In the genomic region with DNA sequence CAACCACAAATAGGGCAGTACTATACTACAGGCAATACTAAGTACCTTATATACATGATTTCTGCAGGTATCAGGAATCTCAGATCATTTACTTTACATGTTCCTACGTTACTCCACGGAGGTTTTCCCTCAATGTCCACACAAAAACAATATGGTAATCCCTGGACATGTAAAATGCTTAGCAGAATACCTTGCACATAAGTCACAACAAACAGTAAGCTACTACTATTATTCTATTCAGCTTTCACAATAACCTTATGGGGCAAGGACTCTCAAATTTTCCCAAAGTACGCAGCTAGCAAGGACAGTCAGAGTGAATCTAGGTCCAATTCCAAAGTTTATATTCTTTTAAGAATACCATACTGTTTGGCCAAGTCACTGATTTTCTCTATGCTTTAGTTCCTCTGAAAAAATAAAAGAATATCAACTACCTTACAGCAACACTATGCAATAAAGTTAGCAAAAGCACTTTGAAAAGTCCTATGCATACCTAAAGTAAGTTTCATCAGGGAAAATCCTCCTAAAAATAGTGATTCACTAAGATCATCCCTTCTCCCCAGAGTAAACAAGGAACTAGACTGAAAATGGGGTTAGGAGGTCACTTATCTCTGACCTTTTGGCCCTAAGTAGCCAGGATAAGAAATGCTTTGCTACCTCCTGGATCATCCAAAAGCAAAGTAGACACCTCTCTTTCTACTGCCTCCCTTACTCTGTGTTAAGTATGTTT, we compare ENCODE assay signal across 11 cellular contexts.
DNase-seq lines count a peak whose midpoint lies in the region; ATAC-seq and TF ChIP-seq lines count a peak whose summit lies in the region.
"Had no signal": no experiment of that assay in that cellular context is flagged by ENCODE, and none has a peak within 500 bp of the region (broad histone marks: within the 10 kb centered on the region; RNA-seq: fewer than 3 reads in every experiment).

No MANE protein-coding gene starts in this region.

- TF ChIP-seq POLR2A in stomach (IDR thresholded peaks at IDR 0.05) = no peak

- H3K9ac ChIP-seq in HUES48 (ENCODE audit: low read depth, low read length) = no peak overlapping the region
- H3K9ac ChIP-seq in adipocyte (ENCODE audit: low read length) = peak overlapping the region; percentile 11

- CTCF ChIA-PET in WTC11 (lab: Charles Lee) = interaction anchor here (0.8 to 5.5 kb wide), 7 partner anchors 16 to 438 kb away, joined by 3 to 156 read pairs (median 5); no protein-coding TSS in a partner anchor

- H3K4me3 Mint-ChIP-seq in immature natural killer cell (peak overlapping the region in 1 of 5 donors; percentile 5), WTC11 (no peak overlapping the region), nephron progenitor cell (no peak overlapping the region)
- H3K4me3 Mint-ChIP-seq: dendritic cell treated with granulocyte-macrophage colony-stimulating factor and Interleukin-4, amounts not matched to agents 40 ng/mL and 50 ng/mL, for 4 days had no signal

- H3K27ac ChIP-seq in HUES48 (ENCODE audit: low read depth, low read length) (peak overlapping the region; percentile 69), stomach (peak overlapping the region in 3 of 5 donors; percentile 63 to 76 (median 63))

- TF ChIP-seq EP300 in stomach (IDR thresholded peaks at IDR 0.05) = no peak

- H3K4me1 Mint-ChIP-seq in immature natural killer cell (peaks cover 68 to 78% of the 10 kb centered on the region in 2 donors), WTC11 (peaks cover 38% of the 10 kb centered on the region), nephron progenitor cell (peaks cover 28% of the 10 kb centered on the region)

- peaks cover 32% of the 10 kb centered on the region for H3K4me1 ChIP-seq in HUES48 (ENCODE audit: control insufficient read depth, insufficient read depth, low read length)
- peaks cover 57% of the 10 kb centered on the region for H3K4me1 ChIP-seq in adipocyte (ENCODE audit: control insufficient read depth, insufficient read depth, low read length)
- peaks cover 16 to 65% (median 42%) of the 10 kb centered on the region in 4 donors for H3K4me1 ChIP-seq in stomach

- H3K27me3 Mint-ChIP-seq in immature natural killer cell (ENCODE audit: low read depth in 3 of 3) (peaks cover 0 to 8% (median 0%) of the 10 kb centered on the region in 3 donors), WTC11 (ENCODE audit: low read depth) (no peaks in the 10 kb centered on the region), nephron progenitor cell (ENCODE audit: low read depth, poor library complexity) (no peaks in the 10 kb centered on the region)
- H3K27me3 Mint-ChIP-seq: dendritic cell treated with granulocyte-macrophage colony-stimulating factor and Interleukin-4, amounts not matched to agents 40 ng/mL and 50 ng/mL, for 4 days had no signal

- H3K4me3 ChIP-seq in HUES48 (ENCODE audit: low read depth, low read length) = no peak overlapping the region
- H3K4me3 ChIP-seq in adipocyte (ENCODE audit: low read length) = peak overlapping the region; percentile 31
- H3K4me3 ChIP-seq in stomach = no peak overlapping the region

- POLR2A ChIA-PET in WTC11 (lab: Charles Lee) = no interaction called here

- ATAC-seq in WTC11 = no peak

- H3K9me3 ChIP-seq in HUES48 (ENCODE audit: control insufficient read depth, insufficient read depth, low read length) = no peaks in the 10 kb centered on the region
- H3K9me3 ChIP-seq in adipocyte (ENCODE audit: control insufficient read depth, low read length) = no peaks in the 10 kb centered on the region
- H3K9me3 ChIP-seq in stomach = no peaks in the 10 kb centered on the region

- 79 to 91% (median 90%) methylated on average over 3 of the region's 3 CpGs for WGBS in stomach, 5 donors

- intact Hi-C loops in stomach (cut with DNase I; ENCODE audit: low total_unique reads) = no loop called here

- H3K27me3 ChIP-seq in HUES48 (ENCODE audit: control insufficient read depth, insufficient read depth, low read length) (no peaks in the 10 kb centered on the region), adipocyte (replicated peaks; ENCODE audit: control insufficient read depth, insufficient read depth, low read length) (no peaks in the 10 kb centered on the region), stomach (no peaks in the 10 kb centered on the region)

- DNase-seq in adipocyte (ENCODE audit: low read depth) (peak; percentile 45), immature natural killer cell (no peak), stomach (no peak), WTC11 (ENCODE audit: low spot score) (no peak), Kasumi-1 (lab: John Stamatoyannopoulos, UW) (no peak), nephron progenitor cell (no peak)
- DNase-seq in activated effector memory CD4-positive, alpha-beta T cell treated with anti-CD3 and anti-CD28 coated beads, Interleukin-2, amount 50 U/mL, for 16 hours = no peak
- DNase-seq: activated effector memory CD4-positive, alpha-beta T cell treated with Interleukin-2 at 50 U/mL for 16 hours; occipital lobe had no signal

- H3K36me3 ChIP-seq in HUES48 (ENCODE audit: control insufficient read depth, insufficient read depth, low read length) (0 out of 2 replicates have a peak, but pooled peaks cover 14% of the 10 kb centered on the region), adipocyte (ENCODE audit: control insufficient read depth, insufficient read depth, low read length, severe bottlenecking) (peaks cover 19% of the 10 kb centered on the region), stomach (peaks cover 0 to 3% (median 2%) of the 10 kb centered on the region in 4 donors)

- H3K27ac Mint-ChIP-seq in immature natural killer cell = peak overlapping the region; percentile 89 to 100 (median 98)
- H3K27ac Mint-ChIP-seq in WTC11 = no peak overlapping the region
- H3K27ac Mint-ChIP-seq in nephron progenitor cell = no peak overlapping the region
- H3K27ac Mint-ChIP-seq: dendritic cell treated with granulocyte-macrophage colony-stimulating factor and Interleukin-4, amounts not matched to agents 40 ng/mL and 50 ng/mL, for 4 days had no signal

- TF ChIP-seq CTCF in stomach (IDR thresholded peaks at IDR 0.05) = no peak
- TF ChIP-seq CTCF in WTC11 (IDR thresholded peaks at IDR 0.05) = no peak
- TF ChIP-seq CTCF in nephron progenitor cell (IDR thresholded peaks at IDR 0.05) = no peak

- H3K9me3 Mint-ChIP-seq in immature natural killer cell (no peaks in the 10 kb centered on the region), WTC11 (no peaks in the 10 kb centered on the region), nephron progenitor cell (peaks cover under 1% of the 10 kb centered on the region)
- H3K9me3 Mint-ChIP-seq: dendritic cell treated with granulocyte-macrophage colony-stimulating factor and Interleukin-4, amounts not matched to agents 40 ng/mL and 50 ng/mL, for 4 days had no signal

- H3K36me3 Mint-ChIP-seq in immature natural killer cell = peaks cover 0 to 7% (median 3%) of the 10 kb centered on the region in 3 donors
- peaks cover 9% of the 10 kb centered on the region; the same call in 1 of the 2 replicates for H3K36me3 Mint-ChIP-seq in WTC11
- H3K36me3 Mint-ChIP-seq in nephron progenitor cell (ENCODE audit: low read depth) = peaks cover 20% of the 10 kb centered on the region

TF ChIP-seq in WTC11, 78 proteins besides CTCF, POLR2A, EP300 and RAD21:
- TF ChIP-seq E2F4 (CRISPR knock-in tag; IDR thresholded peaks at IDR 0.05; ENCODE audit: borderline replicate concordance, low read depth) = no peak

Comparison
In these comparisons a context has a peak if more than half of its experiments do, and no peak if none do; other contexts are left out.
1. H3K27ac Mint-ChIP-seq: peak in immature natural killer cell (6 of 6); none in WTC11 (single experiment) and nephron progenitor cell (single experiment).